Comparison of ENCODE assay signal across 15 cellular contexts in the genomic region with DNA sequence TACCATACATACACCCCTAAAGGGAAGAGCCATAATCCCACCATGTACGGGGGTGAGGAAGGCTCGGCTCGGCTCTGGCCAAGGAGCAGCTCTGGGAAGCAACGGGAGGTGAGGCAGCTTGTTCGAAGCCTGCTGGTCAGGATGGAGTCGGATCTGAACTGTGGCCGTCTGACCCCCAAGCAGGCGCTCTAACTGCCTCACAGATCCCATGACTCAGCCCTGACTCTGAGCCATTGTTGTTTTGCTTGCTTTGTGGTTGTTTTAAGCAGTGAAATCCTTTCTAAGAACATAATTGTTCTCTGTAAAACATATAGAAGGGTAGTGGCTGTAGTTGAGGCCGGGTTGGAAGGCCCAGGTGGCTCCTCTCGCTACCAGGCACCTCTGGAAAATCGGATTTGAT. TPM values are rescaled to one million over a fixed set of nuclear protein-coding genes. Genes with fewer than 3 reads are reported as not detected.
A peak's percentile ranks its signal among the peaks of the same experiment; 100 is the strongest.
DNase-seq lines count a peak whose midpoint lies in the region; ATAC-seq and TF ChIP-seq lines count a peak whose summit lies in the region.
"Had no signal": no experiment of that assay in that cellular context is flagged by ENCODE, and none has a peak within 500 bp of the region (broad histone marks: within the 10 kb centered on the region; RNA-seq: fewer than 3 reads in every experiment).

No MANE protein-coding gene starts in this region.

- H3K4me3 Mint-ChIP-seq in type B pancreatic cell = no peak overlapping the region
- H3K4me3 Mint-ChIP-seq: nephron; stimulated activated naive CD8-positive, alpha-beta T cell treated with anti-CD3 and anti-CD28 coated beads, Interleukin-15, Interleukin-2, amounts not matched to agents 100 ng/mL and 50 ng/mL, for 24 hours had no signal

- ATAC-seq in foreskin keratinocyte (peak; percentile 7), GM18498 (IDR thresholded peaks at IDR 0.05; ENCODE audit: unreplicated experiment) (no peak), HG03442 (IDR thresholded peaks at IDR 0.05; ENCODE audit: unreplicated experiment) (no peak), HG03457 (IDR thresholded peaks at IDR 0.05; ENCODE audit: unreplicated experiment) (no peak)

- DNase-seq in NCI-H82 (lab: John Stamatoyannopoulos, UW) (peak; percentile 33), NCI-H82 treated with DMSO at 0.1 percent for 48 hours (lab: John Stamatoyannopoulos, UW; ENCODE audit: unreplicated experiment) (no peak), amniotic stem cell (lab: John Stamatoyannopoulos, UW) (peak; percentile 36), foreskin keratinocyte (no peak), type B pancreatic cell (ENCODE audit: extremely low spot score, unreplicated experiment) (no peak)
- DNase-seq: DMS53; NCI-H1436 treated with DMSO at 0.1 percent for 48 hours; stimulated activated CD4-positive, alpha-beta T cell treated with anti-CD3 and anti-CD28 coated beads, Interleukin-2, amount 100 ng/mL, for 24 hours had no signal

- peak overlapping the region; percentile 75 for H3K27ac Mint-ChIP-seq in type B pancreatic cell
- H3K27ac Mint-ChIP-seq: nephron; stimulated activated naive CD8-positive, alpha-beta T cell treated with anti-CD3 and anti-CD28 coated beads, Interleukin-15, Interleukin-2, amounts not matched to agents 100 ng/mL and 50 ng/mL, for 24 hours had no signal

- no peaks in the 10 kb centered on the region for H3K27me3 Mint-ChIP-seq in type B pancreatic cell
- H3K27me3 Mint-ChIP-seq: stimulated activated naive CD8-positive, alpha-beta T cell treated with anti-CD3 and anti-CD28 coated beads, Interleukin-15, Interleukin-2, amounts not matched to agents 100 ng/mL and 50 ng/mL, for 24 hours had no signal

- H3K27me3 ChIP-seq in foreskin keratinocyte = no peaks in the 10 kb centered on the region

- peaks cover 5% of the 10 kb centered on the region for H3K4me1 ChIP-seq in foreskin keratinocyte

- H3K9me3 Mint-ChIP-seq in type B pancreatic cell = no peaks in the 10 kb centered on the region
- H3K9me3 Mint-ChIP-seq: nephron; stimulated activated naive CD8-positive, alpha-beta T cell treated with anti-CD3 and anti-CD28 coated beads, Interleukin-15, Interleukin-2, amounts not matched to agents 100 ng/mL and 50 ng/mL, for 24 hours had no signal

- peaks cover 5% of the 10 kb centered on the region for H3K36me3 Mint-ChIP-seq in type B pancreatic cell

- H3K27ac ChIP-seq in foreskin keratinocyte = no peak overlapping the region
- H3K27ac ChIP-seq: 22Rv1 had no signal

- H3K4me1 Mint-ChIP-seq in type B pancreatic cell (ENCODE audit: unreplicated experiment) = peaks cover 4% of the 10 kb centered on the region

- TF ChIP-seq CTCF in foreskin keratinocyte (conservative IDR thresholded peaks at IDR 0.05) (no peak), type B pancreatic cell (conservative IDR thresholded peaks at IDR 0.05) (no peak)

RNA-seq across cellular contexts. Expression of a gene that starts 10.9 kb away (rescaled TPM):
- 21.3 and 22.1 TPM in 2 replicates for total RNA-seq in foreskin keratinocyte
- 20.2 and 28.7 TPM in 2 replicates for polyA plus RNA-seq in foreskin keratinocyte
- 22.9 and 56.4 TPM in 2 replicates for total RNA-seq in type B pancreatic cell (ENCODE audit: low replicate concordance)

RNA-seq across cellular contexts. Expression of a gene that starts 41.6 kb away (rescaled TPM):
- total RNA-seq in foreskin keratinocyte (0.10 TPM in 1 of 2 replicates, not detected in the other), type B pancreatic cell (ENCODE audit: low replicate concordance) (0.41 and 0.57 TPM in 2 replicates)
- polyA plus RNA-seq in foreskin keratinocyte = 0.04 and 0.16 TPM in 2 replicates
- total RNA-seq: T-helper 2 cell treated with Interferon-gamma antibody and Interleukin-4, amounts not matched to agents 100 ng/mL and 5 ng/mL, for 36 hours had no signal

Comparison
In these comparisons a context has a peak if more than half of its experiments do, and no peak if none do; other contexts are left out.
1. DNase-seq: peak in NCI-H82 (single experiment) and amniotic stem cell (single experiment); none in NCI-H82 treated with DMSO at 0.1 percent for 48 hours (single experiment), foreskin keratinocyte (0 of 2) and type B pancreatic cell (single experiment).